28 cellular contexts compared by ENCODE assay signal in the genomic region with DNA sequence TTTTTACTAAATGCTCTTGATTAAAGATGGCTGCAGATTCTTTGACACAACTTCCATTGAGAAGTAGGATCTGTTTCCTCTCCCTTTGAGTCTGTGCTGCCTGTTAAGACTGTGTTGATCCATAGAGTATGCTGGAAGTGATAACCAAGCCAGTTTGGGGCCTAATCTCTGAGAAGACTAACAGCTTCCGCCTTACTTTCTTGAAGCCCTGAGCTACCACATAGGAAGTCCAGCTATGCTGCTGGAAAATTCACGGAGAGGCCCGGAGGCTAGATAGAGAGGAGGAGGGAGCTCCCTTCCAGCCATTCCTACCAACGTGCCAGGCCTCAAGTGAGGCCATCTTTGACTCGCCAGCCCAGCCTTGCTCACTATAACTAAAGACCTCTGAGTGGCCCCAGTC.
"Had no signal": no experiment of that assay in that cellular context is flagged by ENCODE, and none has a peak within 500 bp of the region (broad histone marks: within the 10 kb centered on the region; RNA-seq: fewer than 3 reads in every experiment).

No MANE protein-coding gene starts in this region.

- FAIRE-seq: islet of Langerhans, pancreas, small intestine, urothelium cell line had no signal

- H3K4me1 ChIP-seq: pancreas, prostate gland, testis, thyroid gland, upper lobe of right lung had no signal

- H3K27me3 Mint-ChIP-seq: naive thymus-derived CD8-positive, alpha-beta T cell; stimulated activated naive B cell treated with anti-CD40 and anti-IgM and Interleukin-4, amounts not matched to agents 10 μg/mL and 1 μg/mL and 100 μg/mL, for 72 hours had no signal

- ATAC-seq: naive thymus-derived CD8-positive, alpha-beta T cell; pancreas; right cardiac atrium; stimulated activated naive B cell treated with anti-CD40 and anti-IgM and Interleukin-4, amounts not matched to agents 10 μg/mL and 1 μg/mL and 100 μg/mL, for 72 hours; stimulated activated naive CD8-positive, alpha-beta T cell treated with anti-CD3 and anti-CD28 coated beads, Interleukin-15, Interleukin-2, amounts not matched to agents 100 U/mL and 50 U/mL, for 24 hours; upper lobe of right lung had no signal

- H3K9me3 Mint-ChIP-seq: immature natural killer cell; naive thymus-derived CD8-positive, alpha-beta T cell; nephron; neural crest cell; stimulated activated naive B cell treated with anti-CD40 and anti-IgM and Interleukin-4, amounts not matched to agents 10 μg/mL and 1 μg/mL and 100 μg/mL, for 72 hours had no signal

- H3K4me3 Mint-ChIP-seq: naive thymus-derived CD8-positive, alpha-beta T cell; nephron; neural crest cell; stimulated activated naive B cell treated with anti-CD40 and anti-IgM and Interleukin-4, amounts not matched to agents 10 μg/mL and 1 μg/mL and 100 μg/mL, for 72 hours had no signal

- H3K9me3 ChIP-seq: left ventricle myocardium inferior, pancreas, prostate gland, sigmoid colon, spleen, stomach, testis, thyroid gland, transverse colon, upper lobe of right lung had no signal

- H3K4me3 ChIP-seq: left ventricle myocardium inferior, lung, pancreas, prostate gland, sigmoid colon, spleen, stomach, testis, thyroid gland, transverse colon, upper lobe of right lung had no signal

- H3K27ac Mint-ChIP-seq: nephron; stimulated activated naive B cell treated with anti-CD40 and anti-IgM and Interleukin-4, amounts not matched to agents 10 μg/mL and 1 μg/mL and 100 μg/mL, for 72 hours had no signal

- H3K27me3 ChIP-seq: pancreas, sigmoid colon, spleen, stomach, testis, thyroid gland, transverse colon, upper lobe of right lung had no signal

- H3K36me3 ChIP-seq: pancreas, prostate gland, sigmoid colon, stomach, thyroid gland, transverse colon, upper lobe of right lung had no signal

- DNase-seq: hypothalamus; immature natural killer cell; left ventricle myocardium inferior; mesendoderm; naive thymus-derived CD8-positive, alpha-beta T cell; nucleus accumbens; pancreas; posterior cingulate gyrus; retina; right cardiac atrium; sigmoid colon; small intestine; spleen; stimulated activated CD4-positive, alpha-beta T cell treated with anti-CD3 and anti-CD28 coated beads, Interleukin-1b, Interleukin-23, amount 100 ng/mL, for 48 hours; stimulated activated CD4-positive, alpha-beta T cell treated with anti-CD3 and anti-CD28 coated beads, Interleukin-2, amount 100 ng/mL, for 48 hours; stimulated activated naive B cell treated with anti-CD40 and anti-IgM and Interleukin-4, amounts not matched to agents 10 μg/mL and 1 μg/mL and 100 μg/mL, for 72 hours; stimulated activated naive CD8-positive, alpha-beta T cell treated with anti-CD3 and anti-CD28 coated beads, Interleukin-15, Interleukin-2, amounts not matched to agents 100 U/mL and 50 U/mL, for 24 hours; stomach; testis; thyroid gland; transverse colon; upper lobe of right lung had no signal

- H3K27ac ChIP-seq: left ventricle myocardium inferior, pancreas, prostate gland, sigmoid colon, spleen, stomach, testis, thyroid gland, transverse colon, upper lobe of right lung had no signal
